In the genomic region with DNA sequence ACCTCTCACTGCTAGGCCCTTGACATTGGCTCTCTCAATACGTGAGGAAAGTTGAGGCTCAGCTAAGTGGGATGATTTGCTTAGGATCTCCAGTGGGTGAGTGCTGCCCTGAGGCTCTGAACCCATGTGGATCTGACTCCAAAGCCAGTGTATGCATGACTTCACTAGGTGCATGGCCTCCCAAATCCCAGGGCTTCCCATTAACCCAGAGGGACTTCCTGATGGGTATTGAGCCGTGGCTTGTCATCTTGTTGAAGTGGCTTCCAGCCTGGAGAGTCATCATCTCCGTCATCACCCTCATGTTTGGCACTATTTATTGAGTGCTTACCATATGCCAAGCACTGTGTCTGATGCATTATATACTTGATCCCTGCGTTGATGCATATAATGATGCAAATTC, we compare ENCODE assay signal across 1 cellular context.
TF ChIP-seq lines count a peak whose summit lies in the region.

No MANE protein-coding gene starts in this region.

TF ChIP-seq in HCT116, 20 proteins besides CTCF, POLR2A, EP300 and RAD21 (continued from another document):
- TF ChIP-seq, protein P1, sequence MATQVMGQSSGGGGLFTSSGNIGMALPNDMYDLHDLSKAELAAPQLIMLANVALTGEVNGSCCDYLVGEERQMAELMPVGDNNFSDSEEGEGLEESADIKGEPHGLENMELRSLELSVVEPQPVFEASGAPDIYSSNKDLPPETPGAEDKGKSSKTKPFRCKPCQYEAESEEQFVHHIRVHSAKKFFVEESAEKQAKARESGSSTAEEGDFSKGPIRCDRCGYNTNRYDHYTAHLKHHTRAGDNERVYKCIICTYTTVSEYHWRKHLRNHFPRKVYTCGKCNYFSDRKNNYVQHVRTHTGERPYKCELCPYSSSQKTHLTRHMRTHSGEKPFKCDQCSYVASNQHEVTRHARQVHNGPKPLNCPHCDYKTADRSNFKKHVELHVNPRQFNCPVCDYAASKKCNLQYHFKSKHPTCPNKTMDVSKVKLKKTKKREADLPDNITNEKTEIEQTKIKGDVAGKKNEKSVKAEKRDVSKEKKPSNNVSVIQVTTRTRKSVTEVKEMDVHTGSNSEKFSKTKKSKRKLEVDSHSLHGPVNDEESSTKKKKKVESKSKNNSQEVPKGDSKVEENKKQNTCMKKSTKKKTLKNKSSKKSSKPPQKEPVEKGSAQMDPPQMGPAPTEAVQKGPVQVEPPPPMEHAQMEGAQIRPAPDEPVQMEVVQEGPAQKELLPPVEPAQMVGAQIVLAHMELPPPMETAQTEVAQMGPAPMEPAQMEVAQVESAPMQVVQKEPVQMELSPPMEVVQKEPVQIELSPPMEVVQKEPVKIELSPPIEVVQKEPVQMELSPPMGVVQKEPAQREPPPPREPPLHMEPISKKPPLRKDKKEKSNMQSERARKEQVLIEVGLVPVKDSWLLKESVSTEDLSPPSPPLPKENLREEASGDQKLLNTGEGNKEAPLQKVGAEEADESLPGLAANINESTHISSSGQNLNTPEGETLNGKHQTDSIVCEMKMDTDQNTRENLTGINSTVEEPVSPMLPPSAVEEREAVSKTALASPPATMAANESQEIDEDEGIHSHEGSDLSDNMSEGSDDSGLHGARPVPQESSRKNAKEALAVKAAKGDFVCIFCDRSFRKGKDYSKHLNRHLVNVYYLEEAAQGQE (IDR thresholded peaks at IDR 0.05; ENCODE audit: low read depth) = no peak
- no peak for TF ChIP-seq SRF (IDR thresholded peaks at IDR 0.05; ENCODE audit: low read depth)
- no peak for TF ChIP-seq SIN3A (IDR thresholded peaks at IDR 0.05; ENCODE audit: low read depth)
- TF ChIP-seq TCF7L2 (IDR thresholded peaks at IDR 0.05; ENCODE audit: borderline replicate concordance, extremely low read depth, insufficient read depth, insufficient read length) = no peak
